In genomic region chr2:61920548-61920947, GRCh38 we compare ENCODE assay signal across 15 cellular contexts. TPM values are rescaled to one million over a fixed set of nuclear protein-coding genes. Genes with fewer than 3 reads are reported as not detected.
DNase-seq lines count a peak whose midpoint lies in the region; ATAC-seq and TF ChIP-seq lines count a peak whose summit lies in the region.
"Had no signal": no experiment of that assay in that cellular context is flagged by ENCODE, and none has a peak within 500 bp of the region (broad histone marks: within the 10 kb centered on the region; RNA-seq: fewer than 3 reads in every experiment).

No MANE protein-coding gene starts in this region.

- peaks cover 3% of the 10 kb centered on the region; the same call in 1 of the 2 replicates for H3K9me2 ChIP-seq in GM23338 (ENCODE audit: insufficient read depth)

- no peak for TF ChIP-seq CTCF in GM23338 (conservative IDR thresholded peaks at IDR 0.05; ENCODE audit: low read depth in 2 of 2)
- TF ChIP-seq CTCF in mesothelial cell of epicardium (IDR thresholded peaks at IDR 0.05; ENCODE audit: unreplicated experiment): no peak

- peak overlapping the region; percentile 32 for H3K9ac ChIP-seq in SK-N-MC (ENCODE audit: insufficient read length)
- H3K9ac ChIP-seq: BLaER1 had no signal

- H3K9me3 Mint-ChIP-seq in GM23338: peaks cover 5% of the 10 kb centered on the region; the same call in 1 of the 3 replicates
- H3K9me3 Mint-ChIP-seq in mesothelial cell of epicardium: no peaks in the 10 kb centered on the region
- H3K9me3 Mint-ChIP-seq: CD4-positive, CD25-positive, alpha-beta regulatory T cell had no signal

- H3F3A ChIP-seq in GM23338 (replicated peaks; ENCODE audit: low read depth): no peaks in the 10 kb centered on the region

- H3K27me3 Mint-ChIP-seq in GM23338 (ENCODE audit: insufficient read depth, low read depth, poor library complexity) (peaks cover 9% of the 10 kb centered on the region), mesothelial cell of epicardium (ENCODE audit: low read depth) (no peaks in the 10 kb centered on the region)
- H3K27me3 Mint-ChIP-seq: CD4-positive, CD25-positive, alpha-beta regulatory T cell had no signal

- H3K4me3 ChIP-seq in GM23338: no peak overlapping the region
- no peak overlapping the region for H3K4me3 ChIP-seq in SK-N-MC
- H3K4me3 ChIP-seq: BLaER1, GM12878, HAP-1 had no signal

- intact Hi-C loops in Right ventricle myocardium superior (cut with DNase I): loop anchor here (10.0 kb wide), 1 partner anchor 284 kb away; no protein-coding TSS in a partner anchor
- intact Hi-C loops in left cardiac atrium (cut with DNase I): no loop called here

- peaks cover 5% of the 10 kb centered on the region for H3K36me3 Mint-ChIP-seq in GM23338 (ENCODE audit: low read depth)
- peaks cover 5% of the 10 kb centered on the region for H3K36me3 Mint-ChIP-seq in mesothelial cell of epicardium

- H3K79me2 ChIP-seq in GM23338 (replicated peaks; ENCODE audit: insufficient read depth): no peaks in the 10 kb centered on the region

- no peak overlapping the region for H2AFZ ChIP-seq in GM23338

- ATAC-seq in Right ventricle myocardium superior (ENCODE audit: poor library complexity) (peak; percentile 48), left cardiac atrium (no peak), GM23338 (no peak), HG03565 (IDR thresholded peaks at IDR 0.05; ENCODE audit: unreplicated experiment) (no peak)
- ATAC-seq: GM12878 had no signal

- H4K20me1 ChIP-seq in GM23338 (replicated peaks; ENCODE audit: insufficient read depth): no peaks in the 10 kb centered on the region
- H4K20me1 ChIP-seq: BLaER1 had no signal

- DNase-seq in Right ventricle myocardium superior (no peak), left cardiac atrium (no peak), GM23338 (ENCODE audit: low spot score) (no peak), SK-N-MC (ENCODE audit: low read depth, low spot score) (no peak), mesothelial cell of epicardium (ENCODE audit: low spot score in 2 of 2, unreplicated experiment in 2 of 2) (no peak), C1 segment of cervical spinal cord (lab: John Stamatoyannopoulos, UW) (no peak), SHP77 treated with DMSO at 0.1 percent for 48 hours (lab: John Stamatoyannopoulos, UW) (no peak)
- DNase-seq: AML-193; CD4-positive, CD25-positive, alpha-beta regulatory T cell; DMS 273 treated with DMSO at 0.1 percent for 48 hours had no signal

- H3K36me3 ChIP-seq in GM23338 (ENCODE audit: insufficient read depth) (no peaks in the 10 kb centered on the region), SK-N-MC (ENCODE audit: insufficient read depth, low read length) (no peaks in the 10 kb centered on the region)
- H3K36me3 ChIP-seq: HAP-1 had no signal

- H3K27ac ChIP-seq in GM23338 (ENCODE audit: low read depth) (no peak overlapping the region), SK-N-MC (no peak overlapping the region)
- H3K27ac ChIP-seq: 22Rv1, BLaER1 had no signal

- no peaks in the 10 kb centered on the region for H3K9me3 ChIP-seq in SK-N-MC (ENCODE audit: low read depth, low read length)
- H3K9me3 ChIP-seq: BLaER1, HAP-1 had no signal

- no peak overlapping the region for H3K4me3 Mint-ChIP-seq in GM23338
- no peak overlapping the region for H3K4me3 Mint-ChIP-seq in mesothelial cell of epicardium
- H3K4me3 Mint-ChIP-seq: CD4-positive, CD25-positive, alpha-beta regulatory T cell had no signal

- H3K27me3 ChIP-seq in GM23338 (ENCODE audit: insufficient read depth): no peaks in the 10 kb centered on the region
- H3K27me3 ChIP-seq: BLaER1 had no signal

- H3K4me1 Mint-ChIP-seq in GM23338 (peaks cover 11% of the 10 kb centered on the region), mesothelial cell of epicardium (peaks cover 13% of the 10 kb centered on the region)

- no peak overlapping the region for H3K4me2 ChIP-seq in GM23338
- H3K4me2 ChIP-seq: BLaER1 had no signal

- H3K4me1 ChIP-seq in GM23338 (ENCODE audit: insufficient read depth): peaks cover under 1% of the 10 kb centered on the region; the same call in 1 of the 2 replicates
- H3K4me1 ChIP-seq: BLaER1, HAP-1 had no signal

- H3K27ac Mint-ChIP-seq in GM23338: peak overlapping the region; percentile 75; the same call in 1 of the 2 replicates
- H3K27ac Mint-ChIP-seq in mesothelial cell of epicardium: peak overlapping the region; percentile 51
- H3K27ac Mint-ChIP-seq: CD4-positive, CD25-positive, alpha-beta regulatory T cell had no signal

TF ChIP-seq in GM23338, 12 proteins besides CTCF, POLR2A, EP300 and RAD21 (continues in another document):
- TF ChIP-seq ZNF462 (CRISPR knock-in tag; IDR thresholded peaks at IDR 0.05): no peak
- no peak for TF ChIP-seq EZH2phosphoT487 (IDR thresholded peaks at IDR 0.05; ENCODE audit: unreplicated experiment)
- TF ChIP-seq STAT1 (IDR thresholded peaks at IDR 0.05; ENCODE audit: unreplicated experiment): no peak
- no peak for TF ChIP-seq CREB1 (CRISPR knock-in tag; IDR thresholded peaks at IDR 0.05; ENCODE audit: low read depth)
- no peak for TF ChIP-seq ETS1 (IDR thresholded peaks at IDR 0.05)

RNA-seq across cellular contexts. Expression of gene COMMD1, which starts 15.1 kb away (rescaled TPM):
- total RNA-seq in Right ventricle myocardium superior: 60.8 TPM
- total RNA-seq in left cardiac atrium: 10 to 100 TPM; 48.6 to 51.8 TPM
- 19.1 and 54.9 TPM in 2 replicates for total RNA-seq in GM23338 (2014; rRNA removed; shearing (Covaris generic))
- 73.9 and 83.7 TPM in 2 replicates for polyA plus RNA-seq in GM23338 (2016; fragmentation: Nextera tagmentation; extraction: Ambion mirVana)
- total RNA-seq in mesothelial cell of epicardium: 36.1 to 40.3 TPM (median 37.9 TPM) in 3 replicates

RNA-seq across cellular contexts. Expression of gene CCT4, which starts 32.1 kb away (rescaled TPM):
- total RNA-seq in Right ventricle myocardium superior (96.0 TPM), left cardiac atrium (100 to 1,000 TPM in 1 of 2 donors, 10 to 100 TPM in 1; 96.8 to 110 TPM), mesothelial cell of epicardium (153 to 162 TPM (median 161 TPM) in 3 replicates)
- 343 and 378 TPM in 2 replicates for total RNA-seq in GM23338 (2014; rRNA removed; shearing (Covaris generic))
- 314 and 333 TPM in 2 replicates for polyA plus RNA-seq in GM23338 (2016; fragmentation: Nextera tagmentation; extraction: Ambion mirVana)
